In genomic region chr2:72921088-72921851, GRCh38 we compare ENCODE assay signal across 16 cellular contexts. TPM values are rescaled to one million over a fixed set of nuclear protein-coding genes. Genes with fewer than 3 reads are reported as not detected.
DNase-seq lines count a peak whose midpoint lies in the region; ATAC-seq lines count a peak whose summit lies in the region.
"Had no signal": no experiment of that assay in that cellular context is flagged by ENCODE, and none has a peak within 500 bp of the region (broad histone marks: within the 10 kb centered on the region; RNA-seq: fewer than 3 reads in every experiment).

No MANE protein-coding gene starts in this region.

- H3K27ac Mint-ChIP-seq in activated naive CD4-positive, alpha-beta T cell treated with anti-CD3 and anti-CD28 coated beads, Interleukin-2, amount 10 ng/mL, durations not matched to agents 7 days and 5 days = no peak overlapping the region
- no peak overlapping the region for H3K27ac Mint-ChIP-seq in activated naive CD4-positive, alpha-beta T cell treated with anti-CD3 and anti-CD28 coated beads, Interleukin-2, amount 50 U/mL, for 72 hours
- H3K27ac Mint-ChIP-seq in activated T-helper 17 cell treated with anti-CD3 and anti-CD28 coated beads, Interleukin-2, amount 50 U/mL, for 72 hours = no peak overlapping the region
- H3K27ac Mint-ChIP-seq in activated naive CD8-positive, alpha-beta T cell treated with anti-CD3 and anti-CD28 coated beads for 36 hours = no peak overlapping the region
- H3K27ac Mint-ChIP-seq: activated CD8-positive, alpha-beta T cell treated with anti-CD3 and anti-CD28 coated beads, Interleukin-2, amount 10 ng/mL, durations not matched to agents 7 days and 5 days; activated T-helper 2 cell treated with anti-CD3 and anti-CD28 coated beads, Interferon-gamma antibody, Interleukin-2, Interleukin-4, amounts not matched to agents 10 μg/mL and 5 μg/mL and 100 μg/mL, durations not matched to agents 14 hours and 24 hours and 36 hours; CD4-positive, CD25-positive, alpha-beta regulatory T cell had no signal

- peaks cover 9% of the 10 kb centered on the region; the same call in 1 of the 2 replicates for H3K9me3 ChIP-seq in iPS-20b (ENCODE audit: insufficient read depth, low read depth, low read length)
- H3K9me3 ChIP-seq: heart left ventricle had no signal

- H3K27me3 Mint-ChIP-seq in activated naive CD4-positive, alpha-beta T cell treated with anti-CD3 and anti-CD28 coated beads, Interleukin-2, amount 10 ng/mL, durations not matched to agents 7 days and 5 days = peaks cover 93% of the 10 kb centered on the region
- peaks cover 53% of the 10 kb centered on the region for H3K27me3 Mint-ChIP-seq in activated T-helper 17 cell treated with anti-CD3 and anti-CD28 coated beads, Interleukin-2, amount 50 U/mL, for 72 hours
- peaks cover 69% of the 10 kb centered on the region for H3K27me3 Mint-ChIP-seq in activated naive CD8-positive, alpha-beta T cell treated with anti-CD3 and anti-CD28 coated beads for 36 hours

- ATAC-seq in activated naive CD4-positive, alpha-beta T cell treated with anti-CD3 and anti-CD28 coated beads, Interleukin-2, amount 50 U/mL, for 72 hours = no peak
- ATAC-seq in GM21737 (IDR thresholded peaks at IDR 0.05; ENCODE audit: unreplicated experiment) = no peak
- ATAC-seq in activated T-helper 17 cell treated with anti-CD3 and anti-CD28 coated beads, Interleukin-2, amount 50 U/mL, for 72 hours (replicated peaks) = no peak
- ATAC-seq: heart left ventricle had no signal

- peaks cover 100% of the 10 kb centered on the region for H3K27me3 ChIP-seq in iPS-20b (ENCODE audit: insufficient read depth, low read length)

- H3K36me3 Mint-ChIP-seq in activated naive CD4-positive, alpha-beta T cell treated with anti-CD3 and anti-CD28 coated beads, Interleukin-2, amount 10 ng/mL, durations not matched to agents 7 days and 5 days = no peaks in the 10 kb centered on the region
- H3K36me3 Mint-ChIP-seq in activated naive CD4-positive, alpha-beta T cell treated with anti-CD3 and anti-CD28 coated beads, Interleukin-2, amount 50 U/mL, for 72 hours = no peaks in the 10 kb centered on the region
- H3K36me3 Mint-ChIP-seq in activated T-helper 17 cell treated with anti-CD3 and anti-CD28 coated beads, Interleukin-2, amount 50 U/mL, for 72 hours (ENCODE audit: low read depth) = peaks cover 4% of the 10 kb centered on the region
- H3K36me3 Mint-ChIP-seq in activated naive CD8-positive, alpha-beta T cell treated with anti-CD3 and anti-CD28 coated beads for 36 hours = no peaks in the 10 kb centered on the region
- H3K36me3 Mint-ChIP-seq: CD4-positive, CD25-positive, alpha-beta regulatory T cell; T-cell had no signal

- H3K27ac ChIP-seq in iPS-20b (ENCODE audit: low read length) = no peak overlapping the region
- H3K27ac ChIP-seq: heart left ventricle had no signal

- peaks cover 25% of the 10 kb centered on the region for H3K4me1 Mint-ChIP-seq in activated naive CD4-positive, alpha-beta T cell treated with anti-CD3 and anti-CD28 coated beads, Interleukin-2, amount 10 ng/mL, durations not matched to agents 7 days and 5 days
- H3K4me1 Mint-ChIP-seq in activated T-helper 17 cell treated with anti-CD3 and anti-CD28 coated beads, Interleukin-2, amount 50 U/mL, for 72 hours = no peaks in the 10 kb centered on the region
- H3K4me1 Mint-ChIP-seq in activated naive CD8-positive, alpha-beta T cell treated with anti-CD3 and anti-CD28 coated beads for 36 hours = peaks cover 23% of the 10 kb centered on the region

- peak overlapping the region; percentile 56; the same call in 1 of the 2 replicates for H3K4me3 ChIP-seq in iPS-20b (ENCODE audit: low read length)

- H3K4me3 Mint-ChIP-seq in activated naive CD4-positive, alpha-beta T cell treated with anti-CD3 and anti-CD28 coated beads, Interleukin-2, amount 10 ng/mL, durations not matched to agents 7 days and 5 days = no peak overlapping the region
- no peak overlapping the region for H3K4me3 Mint-ChIP-seq in activated T-helper 17 cell treated with anti-CD3 and anti-CD28 coated beads, Interleukin-2, amount 50 U/mL, for 72 hours
- no peak overlapping the region for H3K4me3 Mint-ChIP-seq in activated naive CD8-positive, alpha-beta T cell treated with anti-CD3 and anti-CD28 coated beads for 36 hours

- no peak overlapping the region for H3K9ac ChIP-seq in iPS-20b (ENCODE audit: low read depth, low read length)

- CTCF ChIA-PET in activated naive CD4-positive, alpha-beta T cell treated with anti-CD3 and anti-CD28 coated beads, Interleukin-2, amount 10 ng/mL, durations not matched to agents 7 days and 5 days (lab: Charles Lee) = interaction anchor here (0.8 kb wide), 1 partner anchor 27 kb away, joined by 3 read pairs; no protein-coding TSS in a partner anchor

- no peaks in the 10 kb centered on the region for H3K9me3 Mint-ChIP-seq in activated naive CD4-positive, alpha-beta T cell treated with anti-CD3 and anti-CD28 coated beads, Interleukin-2, amount 10 ng/mL, durations not matched to agents 7 days and 5 days
- H3K9me3 Mint-ChIP-seq in activated naive CD4-positive, alpha-beta T cell treated with anti-CD3 and anti-CD28 coated beads, Interleukin-2, amount 50 U/mL, for 72 hours = no peaks in the 10 kb centered on the region
- H3K9me3 Mint-ChIP-seq in activated T-helper 17 cell treated with anti-CD3 and anti-CD28 coated beads, Interleukin-2, amount 50 U/mL, for 72 hours = no peaks in the 10 kb centered on the region
- no peaks in the 10 kb centered on the region for H3K9me3 Mint-ChIP-seq in activated naive CD8-positive, alpha-beta T cell treated with anti-CD3 and anti-CD28 coated beads for 36 hours
- H3K9me3 Mint-ChIP-seq: activated T-helper 2 cell treated with anti-CD3 and anti-CD28 coated beads, Interferon-gamma antibody, Interleukin-2, Interleukin-4, amounts not matched to agents 10 μg/mL and 5 μg/mL and 100 μg/mL, durations not matched to agents 14 hours and 24 hours and 36 hours; neural crest cell; T-cell had no signal

- H3K36me3 ChIP-seq in iPS-20b (ENCODE audit: insufficient read depth, low read depth, low read length) = no peaks in the 10 kb centered on the region
- H3K36me3 ChIP-seq: heart left ventricle had no signal

- peaks cover 14% of the 10 kb centered on the region for H3K4me1 ChIP-seq in iPS-20b (ENCODE audit: insufficient read depth, low read length)

- DNase-seq in activated naive CD4-positive, alpha-beta T cell treated with anti-CD3 and anti-CD28 coated beads, Interleukin-2, amount 10 ng/mL, durations not matched to agents 7 days and 5 days = peak; percentile 19
- no peak for DNase-seq in activated naive CD4-positive, alpha-beta T cell treated with anti-CD3 and anti-CD28 coated beads, Interleukin-2, amount 50 U/mL, for 72 hours (ENCODE audit: low spot score in 2 of 2)
- peak; percentile 50 for DNase-seq in activated CD8-positive, alpha-beta memory T cell treated with anti-CD3 and anti-CD28 coated beads, Interleukin-2, amount 50 U/mL, for 48 hours
- no peak for DNase-seq in activated naive CD8-positive, alpha-beta T cell treated with anti-CD3 and anti-CD28 coated beads for 36 hours
- no peak for DNase-seq in EL
- DNase-seq: activated CD8-positive, alpha-beta T cell treated with anti-CD3 and anti-CD28 coated beads, Interleukin-2, amount 10 ng/mL, durations not matched to agents 7 days and 5 days; anterior cingulate cortex; heart left ventricle had no signal

RNA-seq across cellular contexts. Expression of gene EMX1, which starts 4.0 kb away (rescaled TPM):
- total RNA-seq in activated naive CD4-positive, alpha-beta T cell treated with anti-CD3 and anti-CD28 coated beads, Interleukin-2, amount 50 U/mL, for 72 hours = not detected
- total RNA-seq in activated T-helper 17 cell treated with anti-CD3 and anti-CD28 coated beads, Interleukin-2, amount 50 U/mL, for 72 hours = not detected
- total RNA-seq in activated naive CD8-positive, alpha-beta T cell treated with anti-CD3 and anti-CD28 coated beads for 36 hours = not detected
- total RNA-seq: activated CD8-positive, alpha-beta T cell treated with anti-CD3 and anti-CD28 coated beads, Interleukin-2, amount 10 ng/mL, durations not matched to agents 7 days and 5 days; activated T-helper 2 cell treated with anti-CD3 and anti-CD28 coated beads, Interferon-gamma antibody, Interleukin-2, Interleukin-4, amounts not matched to agents 10 μg/mL and 5 μg/mL and 100 μg/mL, durations not matched to agents 14 hours and 24 hours and 36 hours; CD4-positive, CD25-positive, alpha-beta regulatory T cell; fibroblast of lung; heart left ventricle; neural crest cell; T-cell had no signal

RNA-seq across cellular contexts. Expression of gene SPR, which starts 34.1 kb away (rescaled TPM):
- 1 to 10 TPM; 6.6 to 9.3 TPM for total RNA-seq in activated naive CD4-positive, alpha-beta T cell treated with anti-CD3 and anti-CD28 coated beads, Interleukin-2, amount 50 U/mL, for 72 hours
- 10 to 100 TPM in 1 of 2 donors, 1 to 10 TPM in 1; 5.2 to 12.9 TPM for total RNA-seq in activated T-helper 17 cell treated with anti-CD3 and anti-CD28 coated beads, Interleukin-2, amount 50 U/mL, for 72 hours
- total RNA-seq in activated naive CD8-positive, alpha-beta T cell treated with anti-CD3 and anti-CD28 coated beads for 36 hours = 10 to 100 TPM; 13.9 TPM
- total RNA-seq: CD4-positive, CD25-positive, alpha-beta regulatory T cell had no signal

Comparison
In these comparisons a context has a peak if more than half of its experiments do, and no peak if none do; other contexts are left out.
1. DNase-seq: peak in activated naive CD4-positive, alpha-beta T cell treated with anti-CD3 and anti-CD28 coated beads, Interleukin-2, amount 10 ng/mL, durations not matched to agents 7 days and 5 days (single experiment) and activated CD8-positive, alpha-beta memory T cell treated with anti-CD3 and anti-CD28 coated beads, Interleukin-2, amount 50 U/mL, for 48 hours (single experiment); none in activated naive CD4-positive, alpha-beta T cell treated with anti-CD3 and anti-CD28 coated beads, Interleukin-2, amount 50 U/mL, for 72 hours (0 of 2), activated naive CD8-positive, alpha-beta T cell treated with anti-CD3 and anti-CD28 coated beads for 36 hours (single experiment) and EL (single experiment).